Comparison of ENCODE assay signal across 26 cellular contexts in genomic region chr14:72839351-72839750, GRCh38.
"Had no signal": no experiment of that assay in that cellular context is flagged by ENCODE, and none has a peak within 500 bp of the region (broad histone marks: within the 10 kb centered on the region; RNA-seq: fewer than 3 reads in every experiment).

No MANE protein-coding gene starts in this region.

- H3K9ac ChIP-seq: parathyroid adenoma had no signal

- H3K4me1 ChIP-seq: parathyroid adenoma, right lobe of liver, sigmoid colon, stomach, thyroid gland, tibial nerve, upper lobe of left lung, uterus had no signal

- H3K36me3 ChIP-seq: ovary, right lobe of liver, sigmoid colon, stomach, thoracic aorta, thyroid gland, tibial nerve, upper lobe of left lung, uterus had no signal

- H2AFZ ChIP-seq: parathyroid adenoma had no signal

- H3K4me3 ChIP-seq: ovary, psoas muscle, right lobe of liver, sigmoid colon, stomach, thoracic aorta, thyroid gland, tibial nerve, upper lobe of left lung, uterus had no signal

- DNase-seq: naive thymus-derived CD8-positive, alpha-beta T cell; nephron progenitor cell; occipital lobe; ovary; posterior cingulate gyrus; psoas muscle; right cardiac atrium; sigmoid colon; small intestine; stimulated activated CD4-positive, alpha-beta T cell treated with anti-CD3 and anti-CD28 coated beads, Interleukin-15, amount 100 ng/mL, for 24 hours; stimulated activated CD4-positive, alpha-beta T cell treated with anti-CD3 and anti-CD28 coated beads, Interleukin-2, amount 100 ng/mL, for 24 hours; stimulated activated CD4-positive, alpha-beta T cell treated with anti-CD3 and anti-CD28 coated beads, Interleukin-2, amount 100 ng/mL, for 48 hours; stimulated activated CD4-positive, alpha-beta T cell treated with anti-CD3 and anti-CD28 coated beads, Interleukin-4, amount 100 ng/mL, for 24 hours; stimulated activated naive B cell treated with anti-CD40 and anti-IgM and Interleukin-4, amounts not matched to agents 10 μg/mL and 1 μg/mL and 100 μg/mL, for 72 hours; stimulated activated naive CD4-positive, alpha-beta T cell treated with Interleukin-2 at 50 U/mL for 16 hours; stomach; thyroid gland; trophoblast cell; upper lobe of left lung; uterus had no signal

- H3K9me3 ChIP-seq: ovary, psoas muscle, right lobe of liver, sigmoid colon, stomach, thoracic aorta, thyroid gland, tibial nerve, upper lobe of left lung, uterus had no signal

- H3K27me3 ChIP-seq: ovary, right lobe of liver, sigmoid colon, thyroid gland, tibial nerve, upper lobe of left lung, uterus had no signal

- ATAC-seq: naive thymus-derived CD8-positive, alpha-beta T cell; natural killer cell treated with Interleukin-12 subunit alpha and Interleukin-12 subunit beta and Interleukin-15 and Interleukin-18, amount 100 ng/mL, for 72 hours; right cardiac atrium; stimulated activated effector memory CD8-positive, alpha-beta T cell treated with anti-CD3 and anti-CD28 coated beads, Interleukin-12 subunit alpha, Interleukin-12 subunit beta, amount 100 ng/mL, for 72 hours; stimulated activated naive B cell treated with anti-CD40 and anti-IgM and Interleukin-4, amounts not matched to agents 10 μg/mL and 1 μg/mL and 100 μg/mL, for 72 hours had no signal

- H3K27ac ChIP-seq: ovary, parathyroid adenoma, right lobe of liver, sigmoid colon, stomach, thoracic aorta, thyroid gland, tibial nerve, upper lobe of left lung, uterus had no signal
